ENCODE assay signal across 24 cellular contexts in the genomic region with DNA sequence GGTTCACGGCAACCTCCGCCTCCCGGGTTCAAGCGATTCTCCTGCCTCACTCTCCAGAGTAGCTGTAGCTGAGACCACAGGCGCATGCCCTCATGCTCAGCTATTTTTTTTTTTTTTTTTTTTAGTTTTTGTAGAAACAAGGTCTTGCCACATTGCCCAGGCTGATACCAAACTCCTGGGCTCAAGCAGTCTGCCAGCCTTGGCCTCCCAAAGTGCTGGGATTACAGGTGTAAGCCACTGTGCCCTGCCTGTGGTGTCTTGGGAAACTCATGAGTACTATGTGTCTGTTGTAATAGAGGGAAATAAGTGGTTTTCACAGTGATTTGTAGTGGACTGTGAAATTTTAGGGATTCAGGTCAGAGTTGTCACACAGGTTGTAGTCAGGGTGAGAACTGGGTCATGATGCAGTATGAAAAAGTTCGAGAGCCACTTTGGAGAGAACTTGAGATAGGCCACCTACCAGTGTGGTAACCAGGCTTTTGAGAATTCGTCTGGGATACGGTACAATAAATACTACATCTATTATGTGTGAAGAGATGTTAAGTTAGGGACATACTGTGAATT. TPM values are rescaled to one million over a fixed set of nuclear protein-coding genes. Genes with fewer than 3 reads are reported as not detected.
DNase-seq lines count a peak whose midpoint lies in the region; ATAC-seq and TF ChIP-seq lines count a peak whose summit lies in the region.
"Had no signal": no experiment of that assay in that cellular context is flagged by ENCODE, and none has a peak within 500 bp of the region (broad histone marks: within the 10 kb centered on the region; RNA-seq: fewer than 3 reads in every experiment).

No MANE protein-coding gene starts in this region.

- H3K4me3 Mint-ChIP-seq in activated naive CD4-positive, alpha-beta T cell treated with anti-CD3 and anti-CD28 coated beads, Interleukin-2, amount 50 U/mL, for 24 hours, result no peak overlapping the region
- no peak overlapping the region for H3K4me3 Mint-ChIP-seq in activated naive CD8-positive, alpha-beta T cell treated with anti-CD3 and anti-CD28 coated beads for 36 hours
- H3K4me3 Mint-ChIP-seq in nephron progenitor cell, result no peak overlapping the region

- H3K36me3 ChIP-seq in GM23248 (ENCODE audit: low read depth), result peaks cover 62% of the 10 kb centered on the region

- H3K9ac ChIP-seq in GM23248, result no peak overlapping the region

- 94 to 96% methylated on average over 8 of the region's 8 CpGs for WGBS in GM23248 (ENCODE audit: low coverage in 1 of 2, low lambda C conversion rate in 2 of 2, missing lambda C conversion rate in 2 of 2), 2 experiments

- H4K20me1 ChIP-seq in GM23248 (ENCODE audit: insufficient read depth), result no peaks in the 10 kb centered on the region

- H3K9me2 ChIP-seq in GM23248 (ENCODE audit: insufficient read depth), result no peaks in the 10 kb centered on the region

- in situ Hi-C loops in GM23248 (cut with MboI), result no loop called here

- peaks cover 27% of the 10 kb centered on the region for H3K4me1 Mint-ChIP-seq in activated naive CD4-positive, alpha-beta T cell treated with anti-CD3 and anti-CD28 coated beads, Interleukin-2, amount 50 U/mL, for 24 hours
- H3K4me1 Mint-ChIP-seq in activated naive CD8-positive, alpha-beta T cell treated with anti-CD3 and anti-CD28 coated beads for 36 hours, result peaks cover 33% of the 10 kb centered on the region
- no peaks in the 10 kb centered on the region for H3K4me1 Mint-ChIP-seq in nephron progenitor cell

- no peak for DNase-seq in activated naive CD4-positive, alpha-beta T cell treated with Interleukin-2 at 50 U/mL for 16 hours
- DNase-seq in GM23248 (no peak), nephron progenitor cell (no peak), GDM1 (lab: John Stamatoyannopoulos, UW) (no peak), D341Med (ENCODE audit: low spot score) (no peak)
- no peak for DNase-seq in activated naive CD8-positive, alpha-beta T cell treated with anti-CD3 and anti-CD28 coated beads for 36 hours
- DNase-seq: activated naive CD4-positive, alpha-beta T cell; anterior cingulate cortex; COR-L47; DMS53; HCEC 1CT; hypothalamus; NCI-H2081; NCI-H526; nucleus accumbens; sigmoid colon; stimulated activated CD4-positive, alpha-beta T cell treated with anti-CD3 and anti-CD28 coated beads, Interleukin-12 subunit alpha, Interleukin-12 subunit beta, amount 100 ng/mL, for 4 hours; stimulated activated CD4-positive, alpha-beta T cell treated with anti-CD3 and anti-CD28 coated beads, Interleukin-2, amount 100 ng/mL, for 48 hours; substantia nigra had no signal

- peaks cover 11% of the 10 kb centered on the region for H3K36me3 Mint-ChIP-seq in activated naive CD4-positive, alpha-beta T cell treated with anti-CD3 and anti-CD28 coated beads, Interleukin-2, amount 50 U/mL, for 24 hours
- peaks cover 43% of the 10 kb centered on the region for H3K36me3 Mint-ChIP-seq in activated naive CD8-positive, alpha-beta T cell treated with anti-CD3 and anti-CD28 coated beads for 36 hours
- peaks cover 60% of the 10 kb centered on the region for H3K36me3 Mint-ChIP-seq in nephron progenitor cell (ENCODE audit: low read depth)

- H3F3A ChIP-seq in GM23248 (ENCODE audit: insufficient read depth), result peaks cover 89% of the 10 kb centered on the region

- H3K9me3 Mint-ChIP-seq in activated naive CD4-positive, alpha-beta T cell treated with anti-CD3 and anti-CD28 coated beads, Interleukin-2, amount 50 U/mL, for 24 hours, result no peaks in the 10 kb centered on the region
- no peaks in the 10 kb centered on the region for H3K9me3 Mint-ChIP-seq in activated naive CD8-positive, alpha-beta T cell treated with anti-CD3 and anti-CD28 coated beads for 36 hours
- H3K9me3 Mint-ChIP-seq in nephron progenitor cell, result no peaks in the 10 kb centered on the region

- no peaks in the 10 kb centered on the region for H3K9me3 ChIP-seq in GM23248 (ENCODE audit: low read depth)
- H3K9me3 ChIP-seq: sigmoid colon had no signal

- H2AFZ ChIP-seq in GM23248, result no peak overlapping the region

- H3K4me2 ChIP-seq in GM23248 (ENCODE audit: unreplicated experiment), result no peak overlapping the region

- H3K4me3 ChIP-seq in GM23248, result no peak overlapping the region
- H3K4me3 ChIP-seq: sigmoid colon had no signal

- H3K27ac Mint-ChIP-seq in activated naive CD4-positive, alpha-beta T cell treated with anti-CD3 and anti-CD28 coated beads, Interleukin-2, amount 50 U/mL, for 24 hours, result peak overlapping the region; percentile 26
- H3K27ac Mint-ChIP-seq in activated naive CD8-positive, alpha-beta T cell treated with anti-CD3 and anti-CD28 coated beads for 36 hours, result peak overlapping the region; percentile 74
- H3K27ac Mint-ChIP-seq in nephron progenitor cell, result peak overlapping the region; percentile 36

- peaks cover 14% of the 10 kb centered on the region for H3K4me1 ChIP-seq in GM23248 (ENCODE audit: insufficient read depth)
- H3K4me1 ChIP-seq: sigmoid colon had no signal

- peak overlapping the region; percentile 18; the same call in 1 of the 2 replicates for H3K27ac ChIP-seq in GM23248
- H3K27ac ChIP-seq: epithelial cell of prostate, sigmoid colon had no signal

- H3K27me3 Mint-ChIP-seq in activated naive CD4-positive, alpha-beta T cell treated with anti-CD3 and anti-CD28 coated beads, Interleukin-2, amount 50 U/mL, for 24 hours, result no peaks in the 10 kb centered on the region
- H3K27me3 Mint-ChIP-seq in activated naive CD8-positive, alpha-beta T cell treated with anti-CD3 and anti-CD28 coated beads for 36 hours, result no peaks in the 10 kb centered on the region
- no peaks in the 10 kb centered on the region for H3K27me3 Mint-ChIP-seq in nephron progenitor cell (ENCODE audit: low read depth, poor library complexity)

- H3K79me2 ChIP-seq in GM23248 (ENCODE audit: insufficient read depth), result peaks cover 30% of the 10 kb centered on the region; the same call in 1 of the 2 replicates

- ATAC-seq in GM18511 (IDR thresholded peaks at IDR 0.05; ENCODE audit: unreplicated experiment), result no peak
- ATAC-seq: activated CD4-positive, CD25-positive, alpha-beta regulatory T cell treated with anti-CD3 and anti-CD28 coated beads, Interleukin-2, amount 50 U/mL, for 24 hours; HepG2 had no signal

- no peak for TF ChIP-seq CTCF in nephron progenitor cell (IDR thresholded peaks at IDR 0.05)

- no peaks in the 10 kb centered on the region for H3K27me3 ChIP-seq in GM23248 (replicated peaks; ENCODE audit: insufficient read depth)
- H3K27me3 ChIP-seq: sigmoid colon had no signal

RNA-seq across cellular contexts. Expression of gene SIRT1, which starts 30.4 kb away (rescaled TPM):
- 14.6 and 15.7 TPM in 2 replicates for total RNA-seq in GM23248 (2014; rRNA removed; shearing (Covaris generic))
- 9.4 and 10.1 TPM in 2 replicates for polyA plus RNA-seq in GM23248 (2016; fragmentation: Nextera tagmentation; extraction: Ambion mirVana)
- total RNA-seq in activated naive CD8-positive, alpha-beta T cell treated with anti-CD3 and anti-CD28 coated beads for 36 hours, result 10 to 100 TPM; 41.3 to 42.5 TPM
